Comparison of ENCODE assay signal across 28 cellular contexts in the genomic region with DNA sequence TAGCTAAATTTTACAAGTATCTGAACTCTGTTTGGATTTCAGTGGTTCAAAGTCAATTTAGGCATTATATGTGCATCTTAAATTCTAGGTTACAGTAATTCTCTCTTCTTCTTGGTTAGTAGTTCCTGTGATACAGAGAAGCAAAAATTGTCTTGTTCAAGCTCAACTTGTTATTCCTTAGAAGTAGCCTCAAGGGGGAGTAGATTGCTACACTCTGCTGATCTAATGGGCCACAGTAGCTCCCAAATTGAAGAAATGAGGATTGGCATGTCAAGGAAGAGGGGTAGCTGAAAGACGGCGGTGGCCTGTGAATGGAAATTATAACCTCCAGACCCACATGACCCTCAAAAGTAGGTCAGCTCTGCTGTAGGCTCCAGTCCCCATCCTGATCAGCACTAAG.
"Had no signal": no experiment of that assay in that cellular context is flagged by ENCODE, and none has a peak within 500 bp of the region (broad histone marks: within the 10 kb centered on the region; RNA-seq: fewer than 3 reads in every experiment).

No MANE protein-coding gene starts in this region.

- H3K4me3 ChIP-seq: colonic mucosa, esophagus squamous epithelium, gastrocnemius medialis, left lung, mucosa of descending colon, right lobe of liver, smooth muscle cell, stomach, thyroid gland had no signal

- H3K9me3 ChIP-seq: colonic mucosa, esophagus squamous epithelium, gastrocnemius medialis, left lung, mucosa of descending colon, right lobe of liver, stomach, thyroid gland had no signal

- DNase-seq: colonic mucosa; dermis blood vessel endothelial cell; effector memory CD4-positive, alpha-beta T cell; erythroblast; esophagus squamous epithelium; foreskin fibroblast; gastrocnemius medialis; head of caudate nucleus; left cardiac atrium; left lung; mesenchymal stem cell; mucosa of descending colon; naive B cell; right lobe of liver; stimulated activated CD4-positive, alpha-beta T cell treated with anti-CD3 and anti-CD28 coated beads, Interleukin-12 subunit alpha, Interleukin-12 subunit beta, amount 100 ng/mL, for 4 hours; stimulated activated CD4-positive, alpha-beta T cell treated with anti-CD3 and anti-CD28 coated beads, Interleukin-1b, Interleukin-23, amount 100 ng/mL, for 48 hours; stimulated activated CD4-positive, alpha-beta T cell treated with anti-CD3 and anti-CD28 coated beads, Interleukin-4, amount 100 ng/mL, for 1 hour; stimulated activated CD8-positive, alpha-beta memory T cell treated with anti-CD3 and anti-CD28 coated beads, Interleukin-4, amount 100 ng/mL, for 48 hours; stimulated activated naive CD4-positive, alpha-beta T cell treated with Interleukin-2 at 50 U/mL for 16 hours; stomach; thyroid gland had no signal

- H3K4me1 Mint-ChIP-seq: naive B cell had no signal

- H3K4me2 ChIP-seq: smooth muscle cell had no signal

- H3K27me3 ChIP-seq: colonic mucosa, esophagus squamous epithelium, gastrocnemius medialis, left lung, right lobe of liver, thyroid gland had no signal

- H3K79me2 ChIP-seq: parathyroid adenoma had no signal

- H3K36me3 Mint-ChIP-seq: mesothelial cell of epicardium; naive B cell; natural killer cell treated with Interleukin-12 subunit alpha and Interleukin-12 subunit beta and Interleukin-15 and Interleukin-18, amount 100 ng/mL, for 72 hours; type B pancreatic cell had no signal

- H3K4me3 Mint-ChIP-seq: mesothelial cell of epicardium; naive B cell; natural killer cell treated with Interleukin-12 subunit alpha and Interleukin-12 subunit beta and Interleukin-15 and Interleukin-18, amount 100 ng/mL, for 72 hours; neural crest cell; type B pancreatic cell had no signal

- H3K27ac Mint-ChIP-seq: mesothelial cell of epicardium; naive B cell; natural killer cell treated with Interleukin-12 subunit alpha and Interleukin-12 subunit beta and Interleukin-15 and Interleukin-18, amount 100 ng/mL, for 72 hours; progenitor cell of endocrine pancreas; type B pancreatic cell had no signal

- ATAC-seq: gastrocnemius medialis; left cardiac atrium; left lung; mucosa of descending colon; natural killer cell treated with Interleukin-12 subunit alpha and Interleukin-12 subunit beta and Interleukin-15 and Interleukin-18, amount 100 ng/mL, for 72 hours; right lobe of liver had no signal

- H3K4me1 ChIP-seq: colonic mucosa, gastrocnemius medialis, left lung, parathyroid adenoma, right lobe of liver, stomach, thyroid gland had no signal

- H2AFZ ChIP-seq: parathyroid adenoma had no signal

- H3K27ac ChIP-seq: colonic mucosa, esophagus squamous epithelium, gastrocnemius medialis, left lung, parathyroid adenoma, right lobe of liver, stomach, thyroid gland had no signal

- H3K9me3 Mint-ChIP-seq: natural killer cell treated with Interleukin-12 subunit alpha and Interleukin-12 subunit beta and Interleukin-15 and Interleukin-18, amount 100 ng/mL, for 72 hours had no signal

- H3K27me3 Mint-ChIP-seq: type B pancreatic cell had no signal

- H3K36me3 ChIP-seq: colonic mucosa, esophagus squamous epithelium, gastrocnemius medialis, left lung, right lobe of liver, stomach, thyroid gland had no signal

- H3K9ac ChIP-seq: parathyroid adenoma had no signal
